Comparison of ENCODE assay signal across 1 cellular context in the genomic region with DNA sequence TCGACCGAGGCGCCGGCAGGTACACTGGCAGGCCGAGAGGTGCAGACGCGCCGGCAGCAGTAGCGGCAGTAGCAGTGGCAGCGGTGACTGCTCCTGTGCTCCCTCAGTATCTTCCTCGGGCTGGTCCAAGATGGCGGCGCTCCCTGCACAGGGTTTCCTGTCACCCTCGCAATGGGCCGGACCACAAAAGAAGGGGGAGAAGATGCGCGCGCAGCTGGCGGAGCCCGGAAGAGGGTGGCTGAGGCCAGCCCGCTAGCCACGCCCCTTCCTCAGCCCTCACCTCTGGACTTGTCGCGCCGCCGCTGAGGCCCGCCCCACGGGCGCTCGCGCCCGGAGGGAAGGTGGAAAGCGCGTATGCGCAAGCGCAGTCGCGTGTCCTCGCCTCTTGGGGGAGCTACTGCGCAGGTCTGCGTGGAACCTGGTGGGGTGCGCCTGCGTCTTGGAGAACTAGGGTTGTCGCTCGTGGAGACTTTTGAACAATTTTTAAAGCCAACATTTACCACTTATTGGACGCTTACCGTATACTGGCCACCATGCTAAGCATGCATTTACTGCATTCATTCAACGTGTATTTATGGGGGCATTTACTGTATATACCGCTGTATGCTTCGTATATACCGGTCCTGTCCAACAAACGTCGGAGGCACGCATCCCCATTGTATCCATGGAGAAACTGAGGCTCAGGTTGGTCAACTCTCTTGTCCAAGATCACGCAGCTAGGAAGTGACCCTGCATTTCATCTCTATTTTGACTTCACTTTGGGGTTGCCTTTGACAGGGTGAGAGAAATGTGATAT.
TF ChIP-seq lines count a peak whose summit lies in the region.

TSS of gene RAB14 (minus strand) at position 132 of the 796 bp plus-strand sequence. CDS start 8,457 bp downstream, outside the sequence.

TF ChIP-seq in HepG2, 621 proteins besides CTCF, POLR2A, EP300 and RAD21 (continued from another document and continues in another):
- TF ChIP-seq, protein P1, sequence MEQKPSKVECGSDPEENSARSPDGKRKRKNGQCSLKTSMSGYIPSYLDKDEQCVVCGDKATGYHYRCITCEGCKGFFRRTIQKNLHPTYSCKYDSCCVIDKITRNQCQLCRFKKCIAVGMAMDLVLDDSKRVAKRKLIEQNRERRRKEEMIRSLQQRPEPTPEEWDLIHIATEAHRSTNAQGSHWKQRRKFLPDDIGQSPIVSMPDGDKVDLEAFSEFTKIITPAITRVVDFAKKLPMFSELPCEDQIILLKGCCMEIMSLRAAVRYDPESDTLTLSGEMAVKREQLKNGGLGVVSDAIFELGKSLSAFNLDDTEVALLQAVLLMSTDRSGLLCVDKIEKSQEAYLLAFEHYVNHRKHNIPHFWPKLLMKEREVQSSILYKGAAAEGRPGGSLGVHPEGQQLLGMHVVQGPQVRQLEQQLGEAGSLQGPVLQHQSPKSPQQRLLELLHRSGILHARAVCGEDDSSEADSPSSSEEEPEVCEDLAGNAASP (CRISPR knock-in tag; IDR thresholded peaks at IDR 0.05; ENCODE audit: borderline replicate concordance), result peak; percentile 49; the same call in 1 of the 2 replicates
- TF ChIP-seq ZNF430 (CRISPR knock-in tag; IDR thresholded peaks at IDR 0.05) (peak; percentile 50; the same call in 1 of the 2 replicates), BRCA1 (CRISPR knock-in tag; IDR thresholded peaks at IDR 0.05) (no peak; the same call in 1 of the 2 replicates), U2AF1 (optimal IDR thresholded peaks at IDR 0.05; ENCODE audit: low read depth, low read length) (peak; percentile 48), ZBTB3 (CRISPR knock-in tag; IDR thresholded peaks at IDR 0.05; ENCODE audit: borderline replicate concordance, low read depth) (no peak), DR1 (CRISPR knock-in tag; IDR thresholded peaks at IDR 0.05) (no peak), HNF4G (IDR thresholded peaks at IDR 0.05; ENCODE audit: borderline replicate concordance, low read depth, low read length) (no peak), HNF4G (CRISPR knock-in tag; IDR thresholded peaks at IDR 0.05; ENCODE audit: borderline replicate concordance, low read depth) (no peak), XBP1 (CRISPR knock-in tag; IDR thresholded peaks at IDR 0.05) (no peak), ZNF253 (CRISPR knock-in tag; IDR thresholded peaks at IDR 0.05; ENCODE audit: borderline replicate concordance) (no peak), TGIF2 (CRISPR knock-in tag; IDR thresholded peaks at IDR 0.05) (peak; percentile 84), TFAP4 (IDR thresholded peaks at IDR 0.05; ENCODE audit: borderline replicate concordance, low read depth) (peak; percentile 28; the same call in 1 of the 2 replicates), ZMYM2 (CRISPR knock-in tag; IDR thresholded peaks at IDR 0.05) (peak; percentile 99), NR2F6 (IDR thresholded peaks at IDR 0.05) (no peak), NR2F6 (CRISPR knock-in tag; IDR thresholded peaks at IDR 0.05) (peak; percentile 59), ZNF12 (CRISPR knock-in tag; IDR thresholded peaks at IDR 0.05) (no peak), BRD4 (CRISPR knock-in tag; IDR thresholded peaks at IDR 0.05) (no peak; the same call in none of the 2 replicates), PTBP1 (IDR thresholded peaks at IDR 0.05; ENCODE audit: low read depth, low read length, poor library complexity, severe bottlenecking) (no peak), HMGA1 (CRISPR knock-in tag; conservative IDR thresholded peaks at IDR 0.05) (no peak), FOXK1 (CRISPR knock-in tag; IDR thresholded peaks at IDR 0.05; ENCODE audit: borderline replicate concordance, low read depth) (peak; percentile 74; the same call in 1 of the 2 replicates), ZNF138 (CRISPR knock-in tag; IDR thresholded peaks at IDR 0.05; ENCODE audit: low read depth) (no peak), ZNF10 (CRISPR knock-in tag; IDR thresholded peaks at IDR 0.05; ENCODE audit: borderline replicate concordance, low read depth) (no peak), ZBTB7A (CRISPR knock-in tag; IDR thresholded peaks at IDR 0.05) (no peak), FOXM1 (CRISPR knock-in tag; IDR thresholded peaks at IDR 0.05) (no peak), NFRKB (IDR thresholded peaks at IDR 0.05) (no peak), ZFP82 (CRISPR knock-in tag; IDR thresholded peaks at IDR 0.05; ENCODE audit: borderline replicate concordance) (no peak), ZBTB7B (CRISPR knock-in tag; IDR thresholded peaks at IDR 0.05) (no peak; the same call in 1 of the 2 replicates), ZNF598 (CRISPR knock-in tag; IDR thresholded peaks at IDR 0.05; ENCODE audit: borderline replicate concordance) (peak; percentile 71; the same call in 1 of the 2 replicates), NCOA5 (CRISPR knock-in tag; IDR thresholded peaks at IDR 0.05) (no peak), KDM3A (CRISPR knock-in tag; IDR thresholded peaks at IDR 0.05; ENCODE audit: low read depth) (peak; percentile 61; the same call in 1 of the 2 replicates), ZNF142 (CRISPR knock-in tag; IDR thresholded peaks at IDR 0.05) (no peak), GATAD2A (CRISPR knock-in tag; IDR thresholded peaks at IDR 0.05) (peak; percentile 98), ZKSCAN1 (IDR thresholded peaks at IDR 0.05; ENCODE audit: low read length) (no peak), HDAC2 (CRISPR knock-in tag; IDR thresholded peaks at IDR 0.05) (peak; percentile 97), MBD4 (IDR thresholded peaks at IDR 0.05; ENCODE audit: borderline replicate concordance, low read length) (no peak), ZNF3 (CRISPR knock-in tag; IDR thresholded peaks at IDR 0.05) (no peak), ZSCAN22 (CRISPR knock-in tag; IDR thresholded peaks at IDR 0.05) (no peak), ZNF33B (CRISPR knock-in tag; IDR thresholded peaks at IDR 0.05) (no peak), ZNF737 (CRISPR knock-in tag; IDR thresholded peaks at IDR 0.05; ENCODE audit: borderline replicate concordance) (no peak), GATA4 (IDR thresholded peaks at IDR 0.05; ENCODE audit: borderline replicate concordance, low read depth) (no peak; the same call in 1 of the 2 replicates), CENPX (CRISPR knock-in tag; IDR thresholded peaks at IDR 0.05) (no peak), PHB2 (IDR thresholded peaks at IDR 0.05; ENCODE audit: partially characterized antibody) (no peak), MIER2 (CRISPR knock-in tag; IDR thresholded peaks at IDR 0.05) (no peak), REL (CRISPR knock-in tag; conservative IDR thresholded peaks at IDR 0.05) (peak; percentile 81; the same call in 1 of the 2 replicates), ZNF124 (CRISPR knock-in tag; IDR thresholded peaks at IDR 0.05) (peak; percentile 44; the same call in 1 of the 2 replicates), CCAR2 (optimal IDR thresholded peaks at IDR 0.05; ENCODE audit: low read depth, low read length) (peak; percentile 59), ZFP37 (CRISPR knock-in tag; IDR thresholded peaks at IDR 0.05; ENCODE audit: borderline replicate concordance) (no peak), AKAP8 (CRISPR knock-in tag; IDR thresholded peaks at IDR 0.05) (no peak), MTA1 (CRISPR knock-in tag; IDR thresholded peaks at IDR 0.05; ENCODE audit: borderline replicate concordance) (peak; percentile 99; the same call in 1 of the 2 replicates), ZNF543 (CRISPR knock-in tag; IDR thresholded peaks at IDR 0.05) (peak; percentile 32; the same call in 1 of the 2 replicates)
- TF ChIP-seq, protein P2, sequence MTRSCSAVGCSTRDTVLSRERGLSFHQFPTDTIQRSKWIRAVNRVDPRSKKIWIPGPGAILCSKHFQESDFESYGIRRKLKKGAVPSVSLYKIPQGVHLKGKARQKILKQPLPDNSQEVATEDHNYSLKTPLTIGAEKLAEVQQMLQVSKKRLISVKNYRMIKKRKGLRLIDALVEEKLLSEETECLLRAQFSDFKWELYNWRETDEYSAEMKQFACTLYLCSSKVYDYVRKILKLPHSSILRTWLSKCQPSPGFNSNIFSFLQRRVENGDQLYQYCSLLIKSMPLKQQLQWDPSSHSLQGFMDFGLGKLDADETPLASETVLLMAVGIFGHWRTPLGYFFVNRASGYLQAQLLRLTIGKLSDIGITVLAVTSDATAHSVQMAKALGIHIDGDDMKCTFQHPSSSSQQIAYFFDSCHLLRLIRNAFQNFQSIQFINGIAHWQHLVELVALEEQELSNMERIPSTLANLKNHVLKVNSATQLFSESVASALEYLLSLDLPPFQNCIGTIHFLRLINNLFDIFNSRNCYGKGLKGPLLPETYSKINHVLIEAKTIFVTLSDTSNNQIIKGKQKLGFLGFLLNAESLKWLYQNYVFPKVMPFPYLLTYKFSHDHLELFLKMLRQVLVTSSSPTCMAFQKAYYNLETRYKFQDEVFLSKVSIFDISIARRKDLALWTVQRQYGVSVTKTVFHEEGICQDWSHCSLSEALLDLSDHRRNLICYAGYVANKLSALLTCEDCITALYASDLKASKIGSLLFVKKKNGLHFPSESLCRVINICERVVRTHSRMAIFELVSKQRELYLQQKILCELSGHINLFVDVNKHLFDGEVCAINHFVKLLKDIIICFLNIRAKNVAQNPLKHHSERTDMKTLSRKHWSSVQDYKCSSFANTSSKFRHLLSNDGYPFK (CRISPR knock-in tag; IDR thresholded peaks at IDR 0.05; ENCODE audit: borderline replicate concordance), result peak; percentile 73; the same call in 1 of the 2 replicates
- TF ChIP-seq, protein P3, sequence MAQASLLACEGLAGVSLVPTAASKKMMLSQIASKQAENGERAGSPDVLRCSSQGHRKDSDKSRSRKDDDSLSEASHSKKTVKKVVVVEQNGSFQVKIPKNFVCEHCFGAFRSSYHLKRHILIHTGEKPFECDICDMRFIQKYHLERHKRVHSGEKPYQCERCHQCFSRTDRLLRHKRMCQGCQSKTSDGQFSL (CRISPR knock-in tag; IDR thresholded peaks at IDR 0.05), result no peak
- TF ChIP-seq, protein P4, sequence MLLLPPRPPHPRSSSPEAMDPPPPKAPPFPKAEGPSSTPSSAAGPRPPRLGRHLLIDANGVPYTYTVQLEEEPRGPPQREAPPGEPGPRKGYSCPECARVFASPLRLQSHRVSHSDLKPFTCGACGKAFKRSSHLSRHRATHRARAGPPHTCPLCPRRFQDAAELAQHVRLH (CRISPR knock-in tag; IDR thresholded peaks at IDR 0.05; ENCODE audit: borderline replicate concordance, low read depth), result peak; percentile 53; the same call in 1 of the 2 replicates
- TF ChIP-seq, protein P5, sequence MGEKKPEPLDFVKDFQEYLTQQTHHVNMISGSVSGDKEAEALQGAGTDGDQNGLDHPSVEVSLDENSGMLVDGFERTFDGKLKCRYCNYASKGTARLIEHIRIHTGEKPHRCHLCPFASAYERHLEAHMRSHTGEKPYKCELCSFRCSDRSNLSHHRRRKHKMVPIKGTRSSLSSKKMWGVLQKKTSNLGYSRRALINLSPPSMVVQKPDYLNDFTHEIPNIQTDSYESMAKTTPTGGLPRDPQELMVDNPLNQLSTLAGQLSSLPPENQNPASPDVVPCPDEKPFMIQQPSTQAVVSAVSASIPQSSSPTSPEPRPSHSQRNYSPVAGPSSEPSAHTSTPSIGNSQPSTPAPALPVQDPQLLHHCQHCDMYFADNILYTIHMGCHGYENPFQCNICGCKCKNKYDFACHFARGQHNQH (CRISPR knock-in tag; IDR thresholded peaks at IDR 0.05), result peak; percentile 81
- TF ChIP-seq, protein P6, sequence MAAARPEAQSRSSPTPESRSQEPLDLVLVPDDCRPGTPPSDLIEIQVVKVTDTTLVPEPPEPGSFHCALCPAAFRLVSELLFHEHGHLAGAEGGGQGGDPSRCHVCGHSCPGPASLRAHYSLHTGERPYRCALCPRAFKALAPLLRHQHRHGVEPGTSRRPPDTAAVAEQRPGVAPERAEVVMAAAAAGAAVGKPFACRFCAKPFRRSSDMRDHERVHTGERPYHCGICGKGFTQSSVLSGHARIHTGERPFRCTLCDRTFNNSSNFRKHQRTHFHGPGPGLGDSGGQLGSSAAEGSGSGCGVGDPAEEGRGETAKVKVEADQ (CRISPR knock-in tag; IDR thresholded peaks at IDR 0.05; ENCODE audit: borderline replicate concordance), result no peak
